In the genomic region with DNA sequence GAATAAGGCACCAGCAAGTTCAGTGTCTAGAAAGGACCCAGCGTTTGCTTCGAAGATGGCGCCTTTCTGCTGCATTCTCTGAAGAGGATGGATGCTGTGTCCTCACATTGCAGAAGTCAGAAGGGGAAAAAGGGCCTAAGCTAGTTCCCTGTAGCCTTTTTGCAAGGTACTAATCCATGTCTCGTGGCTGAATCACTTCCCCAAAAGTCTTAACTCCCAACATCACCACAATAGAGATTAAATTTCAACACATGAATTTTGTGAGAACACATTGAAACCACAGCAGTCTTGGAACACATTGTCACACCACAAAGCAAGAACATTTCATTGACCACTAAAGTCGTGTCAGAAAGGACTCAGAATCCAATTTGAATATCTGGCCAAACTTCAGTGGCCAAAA, we compare ENCODE assay signal across 17 cellular contexts. TPM values are rescaled to one million over a fixed set of nuclear protein-coding genes. Genes with fewer than 3 reads are reported as not detected.
DNase-seq lines count a peak whose midpoint lies in the region; ATAC-seq, FAIRE-seq and TF ChIP-seq lines count a peak whose summit lies in the region.
"Had no signal": no experiment of that assay in that cellular context is flagged by ENCODE, and none has a peak within 500 bp of the region (broad histone marks: within the 10 kb centered on the region; RNA-seq: fewer than 3 reads in every experiment).

No MANE protein-coding gene starts in this region.

- TF ChIP-seq EP300 in A549 (IDR thresholded peaks at IDR 0.05) = no peak

- peaks cover 5% of the 10 kb centered on the region; the same call in 1 of the 3 replicates for H3K9me3 ChIP-seq in A549
- no peaks in the 10 kb centered on the region for H3K9me3 ChIP-seq in WERI-Rb-1 (ENCODE audit: severe bottlenecking)
- H3K9me3 ChIP-seq: prostate gland had no signal

- no peaks in the 10 kb centered on the region for H3K36me3 ChIP-seq in WERI-Rb-1
- H3K36me3 ChIP-seq: prostate gland had no signal

- ATAC-seq in A549 (no peak), GM21447 (IDR thresholded peaks at IDR 0.05; ENCODE audit: unreplicated experiment) (no peak)
- ATAC-seq: activated CD4-positive, CD25-positive, alpha-beta regulatory T cell treated with anti-CD3 and anti-CD28 coated beads, Interleukin-2, amount 50 U/mL, for 24 hours; left ventricle myocardium superior had no signal

- 71% methylated on average over 5 of the region's 5 CpGs for WGBS in A549 (ENCODE audit: missing lambda C conversion rate)

- no peak for FAIRE-seq in A549 (lab: Jason Lieb, UNC)
- FAIRE-seq: G401.6 had no signal

- H3K4me3 ChIP-seq in A549 (no peak overlapping the region), fibroblast of the aortic adventitia (ENCODE audit: low read depth, low read length) (no peak overlapping the region), WERI-Rb-1 (ENCODE audit: low read depth, low read length) (no peak overlapping the region)
- H3K4me3 ChIP-seq: prostate gland had no signal

- TF ChIP-seq CTCF in A549 (IDR thresholded peaks at IDR 0.05) (no peak), fibroblast of the aortic adventitia (IDR thresholded peaks at IDR 0.05; ENCODE audit: insufficient read depth, low read length) (no peak), WERI-Rb-1 (IDR thresholded peaks at IDR 0.05; ENCODE audit: low read depth, low read length) (no peak)

- peaks cover 9% of the 10 kb centered on the region; the same call in 2 of the 3 replicates for H3K4me1 ChIP-seq in A549
- H3K4me1 ChIP-seq: prostate gland had no signal

- no peak overlapping the region for H3K4me2 ChIP-seq in A549
- H3K4me2 ChIP-seq: KMS-11 had no signal

- TF ChIP-seq RAD21 in A549 (conservative IDR thresholded peaks at IDR 0.05 in 1 of 2, IDR thresholded peaks at IDR 0.05 in 1 of 2) = no peak

- TF ChIP-seq POLR2A in A549 (IDR thresholded peaks at IDR 0.05; ENCODE audit: low read length) = no peak

- no peaks in the 10 kb centered on the region for H3K27me3 ChIP-seq in WERI-Rb-1 (ENCODE audit: insufficient read depth, low read depth, severe bottlenecking)

- POLR2A ChIA-PET in A549 (lab: Yijun Ruan, JAX) = no interaction called here

- peak overlapping the region; percentile 16 to 53; a peak in 2 of 6 replicates for H3K27ac ChIP-seq in A549
- H3K27ac ChIP-seq in WERI-Rb-1 = no peak overlapping the region
- H3K27ac ChIP-seq: KMS-11, prostate gland had no signal

- CTCF ChIA-PET in A549 (lab: Yijun Ruan, JAX) = interaction anchor here (1.6 kb wide), 1 partner anchor 80 kb away, joined by 3 read pairs; no protein-coding TSS in a partner anchor

- DNase-seq in A549 (ENCODE audit: low read depth in 1 of 2, low spot score in 1 of 2) (no peak), HCEC 1CT (peak; percentile 67), SIG-M5 treated with dmso at 0.1 percent for 504 hours (lab: John Stamatoyannopoulos, UW; ENCODE audit: unreplicated experiment) (peak; percentile 86), fibroblast of the aortic adventitia (ENCODE audit: low read depth) (peak; percentile 43), WERI-Rb-1 (no peak), A172 (ENCODE audit: low spot score) (no peak), cortex of kidney (lab: John Stamatoyannopoulos, UW) (no peak)
- DNase-seq: activated effector memory CD4-positive, alpha-beta T cell treated with Interleukin-2 at 50 U/mL for 16 hours; cerebellar nuclear complex; left ventricle myocardium superior; NCI-H446; substantia nigra had no signal

TF ChIP-seq in A549, 52 proteins besides CTCF, POLR2A, EP300 and RAD21:
- TF ChIP-seq, protein P1, sequence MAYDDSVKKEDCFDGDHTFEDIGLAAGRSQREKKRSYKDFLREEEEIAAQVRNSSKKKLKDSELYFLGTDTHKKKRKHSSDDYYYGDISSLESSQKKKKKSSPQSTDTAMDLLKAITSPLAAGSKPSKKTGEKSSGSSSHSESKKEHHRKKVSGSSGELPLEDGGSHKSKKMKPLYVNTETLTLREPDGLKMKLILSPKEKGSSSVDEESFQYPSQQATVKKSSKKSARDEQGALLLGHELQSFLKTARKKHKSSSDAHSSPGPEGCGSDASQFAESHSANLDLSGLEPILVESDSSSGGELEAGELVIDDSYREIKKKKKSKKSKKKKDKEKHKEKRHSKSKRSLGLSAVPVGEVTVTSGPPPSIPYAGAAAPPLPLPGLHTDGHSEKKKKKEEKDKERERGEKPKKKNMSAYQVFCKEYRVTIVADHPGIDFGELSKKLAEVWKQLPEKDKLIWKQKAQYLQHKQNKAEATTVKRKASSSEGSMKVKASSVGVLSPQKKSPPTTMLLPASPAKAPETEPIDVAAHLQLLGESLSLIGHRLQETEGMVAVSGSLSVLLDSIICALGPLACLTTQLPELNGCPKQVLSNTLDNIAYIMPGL (CRISPR knock-in tag; IDR thresholded peaks at IDR 0.05; ENCODE audit: borderline replicate concordance) = no peak
- no peak for TF ChIP-seq JUNB (IDR thresholded peaks at IDR 0.05)
- TF ChIP-seq ZC3H11A (IDR thresholded peaks at IDR 0.05) = no peak
- TF ChIP-seq GATA3 (IDR thresholded peaks at IDR 0.05; ENCODE audit: borderline replicate concordance) = no peak
- TF ChIP-seq, protein P2, sequence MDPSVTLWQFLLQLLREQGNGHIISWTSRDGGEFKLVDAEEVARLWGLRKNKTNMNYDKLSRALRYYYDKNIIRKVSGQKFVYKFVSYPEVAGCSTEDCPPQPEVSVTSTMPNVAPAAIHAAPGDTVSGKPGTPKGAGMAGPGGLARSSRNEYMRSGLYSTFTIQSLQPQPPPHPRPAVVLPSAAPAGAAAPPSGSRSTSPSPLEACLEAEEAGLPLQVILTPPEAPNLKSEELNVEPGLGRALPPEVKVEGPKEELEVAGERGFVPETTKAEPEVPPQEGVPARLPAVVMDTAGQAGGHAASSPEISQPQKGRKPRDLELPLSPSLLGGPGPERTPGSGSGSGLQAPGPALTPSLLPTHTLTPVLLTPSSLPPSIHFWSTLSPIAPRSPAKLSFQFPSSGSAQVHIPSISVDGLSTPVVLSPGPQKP (IDR thresholded peaks at IDR 0.05; ENCODE audit: low read depth, low read length) = no peak
- no peak for TF ChIP-seq ZNF302 (CRISPR knock-in tag; IDR thresholded peaks at IDR 0.05)
- TF ChIP-seq, protein P3, sequence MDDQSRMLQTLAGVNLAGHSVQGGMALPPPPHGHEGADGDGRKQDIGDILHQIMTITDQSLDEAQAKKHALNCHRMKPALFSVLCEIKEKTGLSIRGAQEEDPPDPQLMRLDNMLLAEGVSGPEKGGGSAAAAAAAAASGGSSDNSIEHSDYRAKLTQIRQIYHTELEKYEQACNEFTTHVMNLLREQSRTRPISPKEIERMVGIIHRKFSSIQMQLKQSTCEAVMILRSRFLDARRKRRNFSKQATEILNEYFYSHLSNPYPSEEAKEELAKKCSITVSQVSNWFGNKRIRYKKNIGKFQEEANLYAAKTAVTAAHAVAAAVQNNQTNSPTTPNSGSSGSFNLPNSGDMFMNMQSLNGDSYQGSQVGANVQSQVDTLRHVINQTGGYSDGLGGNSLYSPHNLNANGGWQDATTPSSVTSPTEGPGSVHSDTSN (IDR thresholded peaks at IDR 0.05) = no peak

RNA-seq across cellular contexts. Expression of a gene that starts 42.1 kb away (rescaled TPM):
- 0.20 and 0.32 TPM in 2 replicates for polyA plus RNA-seq in A549 (2011; rRNA removed)
- 0.08 and 0.13 TPM in 2 replicates for polyA plus RNA-seq in A549 (2012; cell fraction: cytosol; rRNA removed)
- polyA plus RNA-seq in A549 (2012; cell fraction: nucleus; rRNA removed) = 0.29 and 0.55 TPM in 2 replicates
- 0.16 to 0.31 TPM (median 0.22 TPM) in 3 replicates for polyA plus RNA-seq in A549 (2017; fragmentation: RNase III; extraction: RNeasy Plus Mini Kit Qiagen cat#74134 plus additional on column Dnase treatment)
- 0.17 and 0.34 TPM in 2 replicates for polyA minus RNA-seq in A549 (2011; rRNA and poly(A)+ RNA removed)
- total RNA-seq in fibroblast of the aortic adventitia (ENCODE audit: low replicate concordance) = 0.09 and 0.65 TPM in 2 replicates
- total RNA-seq in A172 (2014; rRNA removed; shearing (Covaris generic)) = not detected in 2 replicates

Comparison
In these comparisons a context has a peak if more than half of its experiments do, and no peak if none do; other contexts are left out.
1. DNase-seq: peak in HCEC 1CT (single experiment), SIG-M5 treated with dmso at 0.1 percent for 504 hours (single experiment) and fibroblast of the aortic adventitia (single experiment); none in A549 (0 of 2), WERI-Rb-1 (single experiment), A172 (single experiment) and cortex of kidney (single experiment).